In the genomic region with DNA sequence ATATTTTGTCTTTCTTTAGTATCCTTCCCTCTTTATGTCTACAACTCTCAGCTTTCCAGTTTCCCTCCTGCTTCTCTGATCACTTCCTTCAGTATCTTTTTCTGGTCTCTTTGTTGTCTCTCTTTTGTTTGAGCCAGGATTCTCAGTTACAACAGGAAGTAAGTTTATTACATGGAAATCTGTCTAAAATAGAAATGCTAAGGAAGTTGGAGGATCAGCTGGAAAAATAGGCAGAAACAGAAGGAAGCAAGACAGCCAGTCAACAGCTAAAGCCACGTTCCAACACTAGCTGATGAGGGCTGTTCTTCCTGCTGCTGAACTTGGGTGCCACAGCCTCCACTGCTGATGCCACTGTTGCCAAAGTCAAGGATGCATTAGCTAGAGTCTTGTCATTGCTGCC, we compare ENCODE assay signal across 1 cellular context.
TF ChIP-seq lines count a peak whose summit lies in the region.

No MANE protein-coding gene starts in this region.

TF ChIP-seq in H1, 55 proteins besides CTCF, POLR2A, EP300 and RAD21:
- TF ChIP-seq POLR2AphosphoS5 (IDR thresholded peaks at IDR 0.05; ENCODE audit: low read depth, low read length), result peak; percentile 56; the same call in 1 of the 2 replicates
- TF ChIP-seq, protein P1, sequence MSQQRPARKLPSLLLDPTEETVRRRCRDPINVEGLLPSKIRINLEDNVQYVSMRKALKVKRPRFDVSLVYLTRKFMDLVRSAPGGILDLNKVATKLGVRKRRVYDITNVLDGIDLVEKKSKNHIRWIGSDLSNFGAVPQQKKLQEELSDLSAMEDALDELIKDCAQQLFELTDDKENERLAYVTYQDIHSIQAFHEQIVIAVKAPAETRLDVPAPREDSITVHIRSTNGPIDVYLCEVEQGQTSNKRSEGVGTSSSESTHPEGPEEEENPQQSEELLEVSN (IDR thresholded peaks at IDR 0.05), result no peak
